Comparison of ENCODE assay signal across 2 cellular contexts in genomic region chr5:159133041-159133741, GRCh38.
TF ChIP-seq lines count a peak whose summit lies in the region.

No MANE protein-coding gene starts in this region.

TF ChIP-seq in HEK293, 187 proteins besides CTCF, POLR2A, EP300 and RAD21 (continued from another document and continues in another):
- no peak for TF ChIP-seq ZNF580 (tag by site-specific recombination; IDR thresholded peaks at IDR 0.05)
- no peak for TF ChIP-seq ZNF623 (tag by site-specific recombination; IDR thresholded peaks at IDR 0.05)
- TF ChIP-seq, protein P1, sequence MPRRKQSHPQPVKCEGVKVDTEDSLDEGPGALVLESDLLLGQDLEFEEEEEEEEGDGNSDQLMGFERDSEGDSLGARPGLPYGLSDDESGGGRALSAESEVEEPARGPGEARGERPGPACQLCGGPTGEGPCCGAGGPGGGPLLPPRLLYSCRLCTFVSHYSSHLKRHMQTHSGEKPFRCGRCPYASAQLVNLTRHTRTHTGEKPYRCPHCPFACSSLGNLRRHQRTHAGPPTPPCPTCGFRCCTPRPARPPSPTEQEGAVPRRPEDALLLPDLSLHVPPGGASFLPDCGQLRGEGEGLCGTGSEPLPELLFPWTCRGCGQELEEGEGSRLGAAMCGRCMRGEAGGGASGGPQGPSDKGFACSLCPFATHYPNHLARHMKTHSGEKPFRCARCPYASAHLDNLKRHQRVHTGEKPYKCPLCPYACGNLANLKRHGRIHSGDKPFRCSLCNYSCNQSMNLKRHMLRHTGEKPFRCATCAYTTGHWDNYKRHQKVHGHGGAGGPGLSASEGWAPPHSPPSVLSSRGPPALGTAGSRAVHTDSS (tag by site-specific recombination; IDR thresholded peaks at IDR 0.05) = no peak
- TF ChIP-seq BCL6B (tag by site-specific recombination; IDR thresholded peaks at IDR 0.05) = no peak
- peak; percentile 30; the same call in 1 of the 2 replicates for TF ChIP-seq ZBTB17 (tag by site-specific recombination; IDR thresholded peaks at IDR 0.05)
- TF ChIP-seq KLF7 (tag by site-specific recombination; IDR thresholded peaks at IDR 0.05; ENCODE audit: borderline replicate concordance) = no peak
- no peak for TF ChIP-seq ZNF292 (tag by site-specific recombination; IDR thresholded peaks at IDR 0.05; ENCODE audit: borderline replicate concordance, low read depth)
- no peak for TF ChIP-seq ZNF510 (tag by site-specific recombination; IDR thresholded peaks at IDR 0.05; ENCODE audit: insufficient replicate concordance)
- TF ChIP-seq, protein P2, sequence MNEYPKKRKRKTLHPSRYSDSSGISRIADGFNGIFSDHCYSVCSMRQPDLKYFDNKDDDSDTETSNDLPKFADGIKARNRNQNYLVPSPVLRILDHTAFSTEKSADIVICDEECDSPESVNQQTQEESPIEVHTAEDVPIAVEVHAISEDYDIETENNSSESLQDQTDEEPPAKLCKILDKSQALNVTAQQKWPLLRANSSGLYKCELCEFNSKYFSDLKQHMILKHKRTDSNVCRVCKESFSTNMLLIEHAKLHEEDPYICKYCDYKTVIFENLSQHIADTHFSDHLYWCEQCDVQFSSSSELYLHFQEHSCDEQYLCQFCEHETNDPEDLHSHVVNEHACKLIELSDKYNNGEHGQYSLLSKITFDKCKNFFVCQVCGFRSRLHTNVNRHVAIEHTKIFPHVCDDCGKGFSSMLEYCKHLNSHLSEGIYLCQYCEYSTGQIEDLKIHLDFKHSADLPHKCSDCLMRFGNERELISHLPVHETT (tag by site-specific recombination; IDR thresholded peaks at IDR 0.05) = no peak
- no peak for TF ChIP-seq ZNF155 (tag by site-specific recombination; IDR thresholded peaks at IDR 0.05)
- TF ChIP-seq ZNF660 (tag by site-specific recombination; IDR thresholded peaks at IDR 0.05) = peak; percentile 75
- no peak for TF ChIP-seq ZNF140 (tag by site-specific recombination; IDR thresholded peaks at IDR 0.05)
- TF ChIP-seq, protein P3, sequence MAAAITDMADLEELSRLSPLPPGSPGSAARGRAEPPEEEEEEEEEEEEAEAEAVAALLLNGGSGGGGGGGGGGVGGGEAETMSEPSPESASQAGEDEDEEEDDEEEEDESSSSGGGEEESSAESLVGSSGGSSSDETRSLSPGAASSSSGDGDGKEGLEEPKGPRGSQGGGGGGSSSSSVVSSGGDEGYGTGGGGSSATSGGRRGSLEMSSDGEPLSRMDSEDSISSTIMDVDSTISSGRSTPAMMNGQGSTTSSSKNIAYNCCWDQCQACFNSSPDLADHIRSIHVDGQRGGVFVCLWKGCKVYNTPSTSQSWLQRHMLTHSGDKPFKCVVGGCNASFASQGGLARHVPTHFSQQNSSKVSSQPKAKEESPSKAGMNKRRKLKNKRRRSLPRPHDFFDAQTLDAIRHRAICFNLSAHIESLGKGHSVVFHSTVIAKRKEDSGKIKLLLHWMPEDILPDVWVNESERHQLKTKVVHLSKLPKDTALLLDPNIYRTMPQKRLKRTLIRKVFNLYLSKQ (tag by site-specific recombination; IDR thresholded peaks at IDR 0.05; ENCODE audit: borderline replicate concordance) = no peak
- peak; percentile 93 for TF ChIP-seq ZNF654 (tag by site-specific recombination; IDR thresholded peaks at IDR 0.05; ENCODE audit: low read depth)
- no peak for TF ChIP-seq ZNF830 (tag by site-specific recombination; IDR thresholded peaks at IDR 0.05; ENCODE audit: low read depth)
- no peak for TF ChIP-seq ZNF677 (tag by site-specific recombination; IDR thresholded peaks at IDR 0.05)
- no peak for TF ChIP-seq IKZF3 (tag by site-specific recombination; IDR thresholded peaks at IDR 0.05)
- no peak for TF ChIP-seq ZNF114 (tag by site-specific recombination; IDR thresholded peaks at IDR 0.05)
- TF ChIP-seq SP3 (tag by site-specific recombination; IDR thresholded peaks at IDR 0.05) = no peak
- no peak for TF ChIP-seq ZNF10 (tag by site-specific recombination; IDR thresholded peaks at IDR 0.05)
- TF ChIP-seq ZNF48 (tag by site-specific recombination; IDR thresholded peaks at IDR 0.05) = no peak

TF ChIP-seq in K562, 482 proteins besides CTCF, POLR2A, EP300 and RAD21 (continued from another document):
- TF ChIP-seq ZNF280B (CRISPR knock-in tag; IDR thresholded peaks at IDR 0.05) (no peak), NFRKB (IDR thresholded peaks at IDR 0.05; ENCODE audit: low read depth) (no peak), CHD4 (IDR thresholded peaks at IDR 0.05; ENCODE audit: insufficient read depth, insufficient replicate concordance, low read depth, low read length, poor library complexity, severe bottlenecking) (no peak), MLLT1 (IDR thresholded peaks at IDR 0.05) (no peak), ZNF830 (CRISPR knock-in tag; IDR thresholded peaks at IDR 0.05) (no peak), ZKSCAN1 (IDR thresholded peaks at IDR 0.05; ENCODE audit: low read depth, low read length) (no peak), KAT8 (IDR thresholded peaks at IDR 0.05; ENCODE audit: low read depth) (no peak), ZNF75A (CRISPR knock-in tag; IDR thresholded peaks at IDR 0.05) (no peak), BACH1 (tag; IDR thresholded peaks at IDR 0.05) (no peak), XRCC4 (IDR thresholded peaks at IDR 0.05; ENCODE audit: extremely low read depth, insufficient read depth, insufficient read length) (no peak), ATF1 (CRISPR knock-in tag; IDR thresholded peaks at IDR 0.05) (no peak), ATF1 (tag; IDR thresholded peaks at IDR 0.05) (no peak), POLR3A (IDR thresholded peaks at IDR 0.05; ENCODE audit: borderline replicate concordance, extremely low read depth, insufficient read depth, insufficient read length) (no peak), CCNT2 (IDR thresholded peaks at IDR 0.05; ENCODE audit: borderline replicate concordance, extremely low read depth, insufficient read length, low read depth, low read length) (no peak), GABPB1 (CRISPR knock-in tag; IDR thresholded peaks at IDR 0.05) (no peak), MEIS2 (IDR thresholded peaks at IDR 0.05; ENCODE audit: partially characterized antibody) (peak; percentile 92), GMEB1 (CRISPR knock-in tag; IDR thresholded peaks at IDR 0.05) (no peak), TCF15 (CRISPR knock-in tag; IDR thresholded peaks at IDR 0.05) (no peak), GTF2F1 (IDR thresholded peaks at IDR 0.05; ENCODE audit: low read depth, low read length) (no peak), TEAD4 (IDR thresholded peaks at IDR 0.05; ENCODE audit: low read length) (peak; percentile 69), TEAD4 (CRISPR knock-in tag; IDR thresholded peaks at IDR 0.05; ENCODE audit: borderline replicate concordance) (no peak), CBX1 (IDR thresholded peaks at IDR 0.05; ENCODE audit: low read depth) (no peak), NCOA6 (IDR thresholded peaks at IDR 0.05) (no peak), ZC3H4 (CRISPR knock-in tag; IDR thresholded peaks at IDR 0.05; ENCODE audit: borderline replicate concordance) (no peak), JUND (IDR thresholded peaks at IDR 0.05; ENCODE audit: borderline replicate concordance, low read depth, low read length) (peak; percentile 13; the same call in 1 of the 2 replicates), JUND (tag; IDR thresholded peaks at IDR 0.05; ENCODE audit: borderline replicate concordance, low read depth, low read length) (no peak), ZNF707 (CRISPR knock-in tag; conservative IDR thresholded peaks at IDR 0.05) (no peak), PHF8 (IDR thresholded peaks at IDR 0.05; ENCODE audit: borderline replicate concordance, low read length) (no peak), ZNF124 (CRISPR knock-in tag; IDR thresholded peaks at IDR 0.05) (no peak)
- TF ChIP-seq, protein P4, sequence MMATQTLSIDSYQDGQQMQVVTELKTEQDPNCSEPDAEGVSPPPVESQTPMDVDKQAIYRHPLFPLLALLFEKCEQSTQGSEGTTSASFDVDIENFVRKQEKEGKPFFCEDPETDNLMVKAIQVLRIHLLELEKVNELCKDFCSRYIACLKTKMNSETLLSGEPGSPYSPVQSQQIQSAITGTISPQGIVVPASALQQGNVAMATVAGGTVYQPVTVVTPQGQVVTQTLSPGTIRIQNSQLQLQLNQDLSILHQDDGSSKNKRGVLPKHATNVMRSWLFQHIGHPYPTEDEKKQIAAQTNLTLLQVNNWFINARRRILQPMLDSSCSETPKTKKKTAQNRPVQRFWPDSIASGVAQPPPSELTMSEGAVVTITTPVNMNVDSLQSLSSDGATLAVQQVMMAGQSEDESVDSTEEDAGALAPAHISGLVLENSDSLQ (IDR thresholded peaks at IDR 0.05) = peak; percentile 63
- TF ChIP-seq, protein P5, sequence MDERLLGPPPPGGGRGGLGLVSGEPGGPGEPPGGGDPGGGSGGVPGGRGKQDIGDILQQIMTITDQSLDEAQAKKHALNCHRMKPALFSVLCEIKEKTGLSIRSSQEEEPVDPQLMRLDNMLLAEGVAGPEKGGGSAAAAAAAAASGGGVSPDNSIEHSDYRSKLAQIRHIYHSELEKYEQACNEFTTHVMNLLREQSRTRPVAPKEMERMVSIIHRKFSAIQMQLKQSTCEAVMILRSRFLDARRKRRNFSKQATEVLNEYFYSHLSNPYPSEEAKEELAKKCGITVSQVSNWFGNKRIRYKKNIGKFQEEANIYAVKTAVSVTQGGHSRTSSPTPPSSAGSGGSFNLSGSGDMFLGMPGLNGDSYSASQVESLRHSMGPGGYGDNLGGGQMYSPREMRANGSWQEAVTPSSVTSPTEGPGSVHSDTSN (CRISPR knock-in tag; IDR thresholded peaks at IDR 0.05; ENCODE audit: low read depth) = no peak
- TF ChIP-seq, protein P5 (tag; conservative IDR thresholded peaks at IDR 0.05; ENCODE audit: low read depth) = peak; percentile 90
- TF ChIP-seq, protein P6, sequence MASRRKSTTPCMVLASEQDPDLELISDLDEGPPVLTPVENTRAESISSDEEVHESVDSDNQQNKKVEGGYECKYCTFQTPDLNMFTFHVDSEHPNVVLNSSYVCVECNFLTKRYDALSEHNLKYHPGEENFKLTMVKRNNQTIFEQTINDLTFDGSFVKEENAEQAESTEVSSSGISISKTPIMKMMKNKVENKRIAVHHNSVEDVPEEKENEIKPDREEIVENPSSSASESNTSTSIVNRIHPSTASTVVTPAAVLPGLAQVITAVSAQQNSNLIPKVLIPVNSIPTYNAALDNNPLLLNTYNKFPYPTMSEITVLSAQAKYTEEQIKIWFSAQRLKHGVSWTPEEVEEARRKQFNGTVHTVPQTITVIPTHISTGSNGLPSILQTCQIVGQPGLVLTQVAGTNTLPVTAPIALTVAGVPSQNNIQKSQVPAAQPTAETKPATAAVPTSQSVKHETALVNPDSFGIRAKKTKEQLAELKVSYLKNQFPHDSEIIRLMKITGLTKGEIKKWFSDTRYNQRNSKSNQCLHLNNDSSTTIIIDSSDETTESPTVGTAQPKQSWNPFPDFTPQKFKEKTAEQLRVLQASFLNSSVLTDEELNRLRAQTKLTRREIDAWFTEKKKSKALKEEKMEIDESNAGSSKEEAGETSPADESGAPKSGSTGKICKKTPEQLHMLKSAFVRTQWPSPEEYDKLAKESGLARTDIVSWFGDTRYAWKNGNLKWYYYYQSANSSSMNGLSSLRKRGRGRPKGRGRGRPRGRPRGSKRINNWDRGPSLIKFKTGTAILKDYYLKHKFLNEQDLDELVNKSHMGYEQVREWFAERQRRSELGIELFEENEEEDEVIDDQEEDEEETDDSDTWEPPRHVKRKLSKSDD (conservative IDR thresholded peaks at IDR 0.05; ENCODE audit: low read length) = no peak
